22 cellular contexts compared by ENCODE assay signal in genomic region chr11:129290966-129291365, GRCh38.
DNase-seq lines count a peak whose midpoint lies in the region; ATAC-seq, FAIRE-seq and TF ChIP-seq lines count a peak whose summit lies in the region.
"Had no signal": no experiment of that assay in that cellular context is flagged by ENCODE, and none has a peak within 500 bp of the region (broad histone marks: within the 10 kb centered on the region; RNA-seq: fewer than 3 reads in every experiment).

No MANE protein-coding gene starts in this region.

- TF ChIP-seq CTCF in brain (conservative IDR thresholded peaks at IDR 0.05), result no peak
- TF ChIP-seq CTCF in endodermal cell (conservative IDR thresholded peaks at IDR 0.05), result no peak
- no peak for TF ChIP-seq CTCF in neural progenitor cell (IDR thresholded peaks at IDR 0.05)
- TF ChIP-seq CTCF in upper lobe of right lung (IDR thresholded peaks at IDR 0.05), result no peak

- intact Hi-C loops in upper lobe of right lung (cut with DNase I), result no loop called here

- H3K27ac ChIP-seq in endodermal cell (ENCODE audit: low read depth, low read length) (peak overlapping the region; percentile 50), neural progenitor cell (no peak overlapping the region), upper lobe of right lung (no peak overlapping the region)
- H3K27ac ChIP-seq: HL-60 had no signal

- H3K4me1 ChIP-seq in endodermal cell (ENCODE audit: control insufficient read depth, insufficient read depth, low read length) (peaks cover 25% of the 10 kb centered on the region), neural progenitor cell (peaks cover 20% of the 10 kb centered on the region), upper lobe of right lung (no peaks in the 10 kb centered on the region)
- H3K4me1 ChIP-seq: BE2C had no signal

- no peak overlapping the region for H3K4me2 ChIP-seq in neural progenitor cell

- no peaks in the 10 kb centered on the region for H3K36me3 ChIP-seq in endodermal cell (ENCODE audit: control insufficient read depth, insufficient read depth, low read length)
- no peaks in the 10 kb centered on the region for H3K36me3 ChIP-seq in neural progenitor cell
- H3K36me3 ChIP-seq in upper lobe of right lung, result no peaks in the 10 kb centered on the region
- H3K36me3 ChIP-seq: BE2C had no signal

- H3K27me3 ChIP-seq in endodermal cell (ENCODE audit: control insufficient read depth, insufficient read depth, low read length, poor library complexity, severe bottlenecking) (peaks cover 7% of the 10 kb centered on the region), neural progenitor cell (no peaks in the 10 kb centered on the region), upper lobe of right lung (no peaks in the 10 kb centered on the region)
- H3K27me3 ChIP-seq: BE2C had no signal

- H3K27me3 Mint-ChIP-seq in brain (peaks cover 5% of the 10 kb centered on the region), endodermal cell (ENCODE audit: insufficient read depth) (peaks cover 10% of the 10 kb centered on the region), neural progenitor cell (ENCODE audit: insufficient read depth, low read depth) (peaks cover 3% of the 10 kb centered on the region)

- peaks cover 9% of the 10 kb centered on the region for H3F3A ChIP-seq in neural progenitor cell (ENCODE audit: low read depth)

- H4K20me1 ChIP-seq in neural progenitor cell (ENCODE audit: low read depth), result no peaks in the 10 kb centered on the region

- H3K9ac ChIP-seq in endodermal cell (ENCODE audit: extremely low read depth, low read length, poor library complexity, severe bottlenecking) (no peak overlapping the region), neural progenitor cell (no peak overlapping the region)

- H3K4me3 ChIP-seq in endodermal cell (ENCODE audit: low read length) (no peak overlapping the region), neural progenitor cell (no peak overlapping the region), upper lobe of right lung (no peak overlapping the region)
- H3K4me3 ChIP-seq: K562 had no signal

- no peak overlapping the region for H2AFZ ChIP-seq in neural progenitor cell (replicated peaks)

- peak overlapping the region; percentile 71 to 88 (median 85) for H3K27ac Mint-ChIP-seq in brain
- no peak overlapping the region for H3K27ac Mint-ChIP-seq in endodermal cell
- H3K27ac Mint-ChIP-seq in neural progenitor cell, result peak overlapping the region; percentile 98
- H3K27ac Mint-ChIP-seq: CD4-positive, CD25-positive, alpha-beta regulatory T cell; CD8-positive, alpha-beta memory T cell had no signal

- H3K4me1 Mint-ChIP-seq in brain (peaks cover 60% of the 10 kb centered on the region), endodermal cell (peaks cover 42% of the 10 kb centered on the region), neural progenitor cell (peaks cover 53% of the 10 kb centered on the region)
- H3K4me1 Mint-ChIP-seq: CD4-positive, CD25-positive, alpha-beta regulatory T cell; CD8-positive, alpha-beta memory T cell had no signal

- no peaks in the 10 kb centered on the region for H3K9me3 Mint-ChIP-seq in brain
- H3K9me3 Mint-ChIP-seq in endodermal cell, result no peaks in the 10 kb centered on the region
- H3K9me3 Mint-ChIP-seq in neural progenitor cell, result no peaks in the 10 kb centered on the region
- H3K9me3 Mint-ChIP-seq: CD8-positive, alpha-beta memory T cell had no signal

- no peak for ATAC-seq in HG03378 (IDR thresholded peaks at IDR 0.05; ENCODE audit: unreplicated experiment)
- ATAC-seq in upper lobe of right lung, result no peak
- ATAC-seq: K562 had no signal

- H3K9me3 ChIP-seq in endodermal cell (ENCODE audit: control insufficient read depth, low read length) (no peaks in the 10 kb centered on the region), neural progenitor cell (ENCODE audit: low read depth) (no peaks in the 10 kb centered on the region), upper lobe of right lung (no peaks in the 10 kb centered on the region)
- H3K9me3 ChIP-seq: BE2C had no signal

- H3K79me2 ChIP-seq in neural progenitor cell (ENCODE audit: low read depth), result no peaks in the 10 kb centered on the region

- WGBS in endodermal cell (ENCODE audit: insufficient coverage in 1 of 2, insufficient read length in 1 of 2), 2 experiments, result 68 to 88% methylated on average over 4 to 7 of the region's 7 CpGs

- FAIRE-seq in GM19239 (lab: Jason Lieb, UNC), result no peak
- FAIRE-seq: A204.1, GM12892, GM18507, H54, K562 had no signal

- DNase-seq in endodermal cell, result no peak
- DNase-seq in neural progenitor cell (ENCODE audit: low spot score), result no peak
- no peak for DNase-seq in SW480 (ENCODE audit: low spot score)
- DNase-seq in upper lobe of right lung, result no peak
- DNase-seq in GM19239 (ENCODE audit: insufficient read length, low spot score), result no peak
- DNase-seq: ACHN; BE2C; CD4-positive, CD25-positive, alpha-beta regulatory T cell; CD8-positive, alpha-beta memory T cell; COR-L47; DMS 273 treated with DMSO at 0.1 percent for 48 hours; GDM1; HCEC 1CT; IMR-90 had no signal

- no peaks in the 10 kb centered on the region for H3K36me3 Mint-ChIP-seq in brain
- no peaks in the 10 kb centered on the region for H3K36me3 Mint-ChIP-seq in endodermal cell (ENCODE audit: low read depth)
- H3K36me3 Mint-ChIP-seq in neural progenitor cell, result no peaks in the 10 kb centered on the region
- H3K36me3 Mint-ChIP-seq: CD4-positive, CD25-positive, alpha-beta regulatory T cell; CD8-positive, alpha-beta memory T cell had no signal

- no peak overlapping the region for H3K4me3 Mint-ChIP-seq in brain
- H3K4me3 Mint-ChIP-seq in endodermal cell, result no peak overlapping the region
- no peak overlapping the region for H3K4me3 Mint-ChIP-seq in neural progenitor cell
- H3K4me3 Mint-ChIP-seq: CD4-positive, CD25-positive, alpha-beta regulatory T cell; CD8-positive, alpha-beta memory T cell had no signal
